In the genomic region with DNA sequence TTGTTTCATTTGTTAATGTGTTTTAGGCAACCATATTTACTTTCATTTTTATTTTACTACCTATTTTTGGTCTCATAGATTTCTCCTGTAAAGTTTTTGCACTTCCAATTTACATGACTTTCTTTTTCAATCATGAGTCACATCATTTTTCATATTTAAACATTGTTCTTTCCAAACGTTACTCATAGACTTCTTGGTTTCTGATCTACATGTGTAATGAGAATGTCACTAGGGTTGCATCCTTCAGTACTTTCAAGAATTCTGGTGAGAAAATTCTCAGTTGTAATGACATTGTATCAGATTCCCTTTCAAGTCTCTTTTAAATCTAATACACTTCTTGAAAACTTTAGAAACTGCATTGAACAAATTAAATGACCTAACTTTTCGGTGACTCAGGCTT, we compare ENCODE assay signal across 17 cellular contexts.
DNase-seq lines count a peak whose midpoint lies in the region; ATAC-seq, FAIRE-seq and TF ChIP-seq lines count a peak whose summit lies in the region.
"Had no signal": no experiment of that assay in that cellular context is flagged by ENCODE, and none has a peak within 500 bp of the region (broad histone marks: within the 10 kb centered on the region; RNA-seq: fewer than 3 reads in every experiment).

No MANE protein-coding gene starts in this region.

- POLR2A ChIA-PET in RWPE1 (lab: Yijun Ruan, JAX; ENCODE audit: low non-redundant PET) = no interaction called here
- POLR2A ChIA-PET in naive thymus-derived CD8-positive, alpha-beta T cell (lab: Charles Lee) = no interaction called here

- H3K4me3 ChIP-seq in fibroblast of lung (replicated peaks in 1 of 4; ENCODE audit: control extremely low read depth in 1 of 4, insufficient read depth in 1 of 4, low read depth in 3 of 4, low read length in 4 of 4) = no peak overlapping the region
- no peak overlapping the region for H3K4me3 ChIP-seq in adrenal gland
- H3K4me3 ChIP-seq: HAP-1, SK-N-MC had no signal

- H3K4me3 Mint-ChIP-seq in naive thymus-derived CD8-positive, alpha-beta T cell = no peak overlapping the region
- H3K4me3 Mint-ChIP-seq: CD8-positive, alpha-beta T cell had no signal

- intact Hi-C loops in adrenal gland (cut with DNase I) = no loop called here

- 60 to 75% (median 63%) methylated on average over 2 of the region's 2 CpGs for WGBS in adrenal gland, 4 donors

- H3K36me3 ChIP-seq in fibroblast of lung (ENCODE audit: control insufficient read depth, insufficient read depth, low read length) = no peaks in the 10 kb centered on the region
- no peaks in the 10 kb centered on the region for H3K36me3 ChIP-seq in adrenal gland (replicated peaks in 1 of 2)
- H3K36me3 ChIP-seq: HAP-1 had no signal

- no peak overlapping the region for H2AFZ ChIP-seq in fibroblast of lung (ENCODE audit: low read length)

- H3K4me2 ChIP-seq in fibroblast of lung (ENCODE audit: extremely low read depth, insufficient read depth, low read length) = no peak overlapping the region

- no peak overlapping the region for H3K9ac ChIP-seq in fibroblast of lung (ENCODE audit: insufficient read depth, low read length)

- no peak overlapping the region for H3K27ac Mint-ChIP-seq in naive thymus-derived CD8-positive, alpha-beta T cell
- H3K27ac Mint-ChIP-seq: CD8-positive, alpha-beta T cell had no signal

- H3K4me1 ChIP-seq in fibroblast of lung (ENCODE audit: control insufficient read depth, extremely low read depth, insufficient read depth, low read length) (no peaks in the 10 kb centered on the region), adrenal gland (replicated peaks in 1 of 2) (no peaks in the 10 kb centered on the region)
- H3K4me1 ChIP-seq: HAP-1 had no signal

- H3K27ac ChIP-seq in RWPE1 (no peak overlapping the region), fibroblast of lung (ENCODE audit: insufficient read depth, low read length) (no peak overlapping the region), adrenal gland (no peak overlapping the region)
- H3K27ac ChIP-seq: SK-N-MC had no signal

- no peaks in the 10 kb centered on the region for H4K20me1 ChIP-seq in fibroblast of lung (ENCODE audit: control insufficient read depth, extremely low read depth, insufficient read depth, low read length)

- ATAC-seq in naive thymus-derived CD8-positive, alpha-beta T cell = no peak
- ATAC-seq: CD8-positive, alpha-beta T cell had no signal

- TF ChIP-seq POLR2A in H54 (IDR thresholded peaks at IDR 0.05; ENCODE audit: low read depth, low read length) (no peak), adrenal gland (IDR thresholded peaks at IDR 0.05) (no peak)

- CTCF ChIA-PET in RWPE1 (lab: Yijun Ruan, JAX) = no interaction called here

- H3K36me3 Mint-ChIP-seq in naive thymus-derived CD8-positive, alpha-beta T cell = no peaks in the 10 kb centered on the region
- H3K36me3 Mint-ChIP-seq: CD8-positive, alpha-beta T cell had no signal

- H3K4me1 Mint-ChIP-seq in naive thymus-derived CD8-positive, alpha-beta T cell = no peaks in the 10 kb centered on the region

- H3K27me3 ChIP-seq in fibroblast of lung (ENCODE audit: control insufficient read depth, insufficient read depth, low read length) (no peaks in the 10 kb centered on the region), adrenal gland (no peaks in the 10 kb centered on the region)

- DNase-seq in ELR (ENCODE audit: low read depth) (peak; percentile 1), H54 (ENCODE audit: insufficient read length, low spot score) (no peak), RWPE1 (ENCODE audit: low spot score) (peak; percentile 5), fibroblast of lung (ENCODE audit: low read depth in 2 of 2) (peak; percentile 9 to 23), GM19238 (ENCODE audit: insufficient read length, low spot score) (no peak), adrenal gland (no peak)
- DNase-seq in naive thymus-derived CD8-positive, alpha-beta T cell = no peak
- DNase-seq: CD8-positive, alpha-beta T cell; DND-41; GF-D8; NCI-H1092; NCI-H2107; NCI-H345; NCI-H69 had no signal

- FAIRE-seq in H54 (lab: Jason Lieb, UNC) = peak; percentile 93
- FAIRE-seq: HTR-8/SVneo had no signal

- TF ChIP-seq CTCF in RWPE1 (conservative IDR thresholded peaks at IDR 0.05; ENCODE audit: low read depth) (no peak), fibroblast of lung (conservative IDR thresholded peaks at IDR 0.05 in 1 of 2, IDR thresholded peaks at IDR 0.05 in 1 of 2; ENCODE audit: low read depth in 1 of 2, low read length in 2 of 2) (no peak), adrenal gland (IDR thresholded peaks at IDR 0.05) (no peak)

- peaks cover 0 to 3% (median 0%) of the 10 kb centered on the region in 9 donors for H3K9me3 Mint-ChIP-seq in naive thymus-derived CD8-positive, alpha-beta T cell
- H3K9me3 Mint-ChIP-seq: CD8-positive, alpha-beta T cell had no signal

- H3K9me3 ChIP-seq in fibroblast of lung (ENCODE audit: control insufficient read depth, insufficient read depth, low read depth, low read length) (no peaks in the 10 kb centered on the region), adrenal gland (replicated peaks in 1 of 3) (no peaks in the 10 kb centered on the region)
- H3K9me3 ChIP-seq: HAP-1 had no signal

- peaks cover 0 to 6% (median 0%) of the 10 kb centered on the region in 5 donors for H3K27me3 Mint-ChIP-seq in naive thymus-derived CD8-positive, alpha-beta T cell

- no peaks in the 10 kb centered on the region for H3K79me2 ChIP-seq in fibroblast of lung (ENCODE audit: control insufficient read depth, insufficient read depth, low read length)

Comparison
In these comparisons a context has a peak if more than half of its experiments do, and no peak if none do; other contexts are left out.
1. DNase-seq: peak in ELR (single experiment), RWPE1 (single experiment) and fibroblast of lung (2 of 2); none in H54 (single experiment), GM19238 (single experiment), naive thymus-derived CD8-positive, alpha-beta T cell (0 of 10) and adrenal gland (0 of 7).